In genomic region chr16:22190169-22191088, GRCh38 we compare ENCODE assay signal across 8 cellular contexts. TPM values are rescaled to one million over a fixed set of nuclear protein-coding genes. Genes with fewer than 3 reads are reported as not detected.
DNase-seq lines count a peak whose midpoint lies in the region; ATAC-seq and TF ChIP-seq lines count a peak whose summit lies in the region.

No MANE protein-coding gene starts in this region.

- no peaks in the 10 kb centered on the region for H3K27me3 ChIP-seq in BE2C

- peak overlapping the region; percentile 71 for H3K4me3 ChIP-seq in BE2C (ENCODE audit: low read depth, low read length)

- peaks cover 13% of the 10 kb centered on the region for H3K4me1 ChIP-seq in BE2C

- H3K4me1 Mint-ChIP-seq in chondrocyte (ENCODE audit: low read depth), result peaks cover 28% of the 10 kb centered on the region

- ATAC-seq in HG03439 (IDR thresholded peaks at IDR 0.05; ENCODE audit: unreplicated experiment), result peak; percentile 68

- no peaks in the 10 kb centered on the region for H3K36me3 Mint-ChIP-seq in chondrocyte (ENCODE audit: low read depth)

- no peaks in the 10 kb centered on the region for H3K9me3 ChIP-seq in BE2C

- peak overlapping the region; percentile 91 for H3K4me3 Mint-ChIP-seq in chondrocyte (ENCODE audit: unreplicated experiment)

- H3K27ac Mint-ChIP-seq in chondrocyte (ENCODE audit: unreplicated experiment), result peak overlapping the region; percentile 100

- TF ChIP-seq CTCF in BE2C (IDR thresholded peaks at IDR 0.05; ENCODE audit: low read depth, low read length), result no peak
- TF ChIP-seq CTCF in chondrocyte (IDR thresholded peaks at IDR 0.05), result peak; percentile 25

- H3K36me3 ChIP-seq in BE2C, result no peaks in the 10 kb centered on the region

- no peaks in the 10 kb centered on the region for H3K27me3 Mint-ChIP-seq in chondrocyte (ENCODE audit: low read depth)

- no peaks in the 10 kb centered on the region for H3K9me3 Mint-ChIP-seq in chondrocyte (ENCODE audit: low read depth)

- DNase-seq in BE2C (peak; percentile 100), GM19238 (ENCODE audit: insufficient read length, low spot score) (peak; percentile 69), NCI-H510A (lab: John Stamatoyannopoulos, UW) (peak; percentile 98), chondrocyte (ENCODE audit: low spot score) (peak; percentile 99), kidney tubule cell (ENCODE audit: low spot score) (peak; percentile 99)
- peak; percentile 100 for DNase-seq in activated CD4-positive, alpha-beta T cell treated with anti-CD3 and anti-CD28 coated beads for 24 hours (ENCODE audit: low read depth in 2 of 2)
- DNase-seq in stimulated activated CD4-positive, alpha-beta T cell treated with anti-CD3 and anti-CD28 coated beads, Interleukin-1b, Interleukin-23, amount 100 ng/mL, for 1 hour (ENCODE audit: low read depth in 2 of 2), result peak; percentile 100

RNA-seq across cellular contexts. Expression of gene EEF2K, which starts 15.6 kb away (rescaled TPM):
- 8.8 TPM for polyA plus RNA-seq in BE2C (2012; ENCODE audit: insufficient read depth, insufficient read length, low read depth)
- 32.6 to 37.5 TPM (median 34.3 TPM) in 3 replicates for total RNA-seq in chondrocyte

RNA-seq across cellular contexts. Expression of gene SDR42E2, which starts 28.1 kb away (rescaled TPM):
- polyA plus RNA-seq in BE2C (2012; ENCODE audit: insufficient read depth, insufficient read length, low read depth), result not detected
- total RNA-seq in chondrocyte, result not detected in 3 replicates

Comparison
In these comparisons a context has a peak if more than half of its experiments do, and no peak if none do; other contexts are left out.
1. Peak in every context shown above with its lines: DNase-seq, ATAC-seq and H3K4me3 ChIP-seq.